Comparison of ENCODE assay signal across 7 cellular contexts in genomic region chr10:103969436-103969835, GRCh38. TPM values are rescaled to one million over a fixed set of nuclear protein-coding genes. Genes with fewer than 3 reads are reported as not detected.
DNase-seq lines count a peak whose midpoint lies in the region; ATAC-seq and TF ChIP-seq lines count a peak whose summit lies in the region.

No MANE protein-coding gene starts in this region.

- H3K27ac ChIP-seq in VCaP, result peak overlapping the region; percentile 94; the same call in 1 of the 2 replicates
- peak overlapping the region in 3 of 4 donors; percentile 19 to 99 (median 51) for H3K27ac ChIP-seq in gastroesophageal sphincter
- peak overlapping the region in 6 of 8 donors; percentile 15 to 99 (median 98) for H3K27ac ChIP-seq in spleen

- H3K4me3 ChIP-seq in HAP-1 (peak overlapping the region; percentile 60), gastroesophageal sphincter (peak overlapping the region; percentile 83 to 87), spleen (peak overlapping the region; percentile 10 to 94 (median 73))

- H3K4me1 ChIP-seq in HAP-1, result peaks cover 10% of the 10 kb centered on the region
- peaks cover 0 to 66% (median 3%) of the 10 kb centered on the region in 3 donors for H3K4me1 ChIP-seq in gastroesophageal sphincter
- peaks cover 31 to 76% (median 53%) of the 10 kb centered on the region in 6 donors for H3K4me1 ChIP-seq in spleen

- H3K27me3 ChIP-seq in HAP-1 (ENCODE audit: low read depth) (no peaks in the 10 kb centered on the region), gastroesophageal sphincter (no peaks in the 10 kb centered on the region), spleen (replicated peaks in 1 of 7) (no peaks in the 10 kb centered on the region)

- TF ChIP-seq EP300 in gastroesophageal sphincter (IDR thresholded peaks at IDR 0.05), result no peak

- H3K9me3 ChIP-seq in HAP-1 (no peaks in the 10 kb centered on the region), gastroesophageal sphincter (no peaks in the 10 kb centered on the region), spleen (no peaks in the 10 kb centered on the region)

- in situ Hi-C loops in HAP-1 (cut with MboI; ENCODE audit: low sequenced_read_pairs), result loop anchor here (10.0 kb wide), 1 partner anchor 155 kb away; the partner anchor contains the start of gene SFR1

- intact Hi-C loops in spleen (cut with DNase I; ENCODE audit: low total_unique reads), result loop anchor here (10.0 kb wide), 1 partner anchor 155 kb away; the partner anchor contains the start of gene SFR1

- WGBS in gastroesophageal sphincter (ENCODE audit: low coverage in 1 of 2), 2 donors, result 2 to 6% methylated on average over 4 of the region's 4 CpGs
- 15 to 27% (median 25%) methylated on average over 4 of the region's 4 CpGs for WGBS in spleen, 5 donors

- DNase-seq in HAP-1 (ENCODE audit: low spot score in 2 of 2), result no peak
- DNase-seq in spleen, result no peak
- no peak for DNase-seq in ecto neural progenitor cell (ENCODE audit: low spot score)

- H3K36me3 ChIP-seq in HAP-1 (replicated peaks) (no peaks in the 10 kb centered on the region), gastroesophageal sphincter (no peaks in the 10 kb centered on the region), spleen (peaks cover 0 to 3% (median 0%) of the 10 kb centered on the region in 6 donors)

- no peak for TF ChIP-seq CTCF in VCaP (conservative IDR thresholded peaks at IDR 0.05)
- TF ChIP-seq CTCF in gastroesophageal sphincter (IDR thresholded peaks at IDR 0.05), result no peak
- no peak for TF ChIP-seq CTCF in spleen (IDR thresholded peaks at IDR 0.05 in 8 of 11, conservative IDR thresholded peaks at IDR 0.05 in 3 of 11)

- no peak for ATAC-seq in gastroesophageal sphincter
- no peak for ATAC-seq in GM18519 (IDR thresholded peaks at IDR 0.05; ENCODE audit: low FRiP score, unreplicated experiment)
- ATAC-seq in GM21381 (IDR thresholded peaks at IDR 0.05; ENCODE audit: unreplicated experiment), result no peak

- TF ChIP-seq POLR2A in gastroesophageal sphincter (IDR thresholded peaks at IDR 0.05), result no peak
- TF ChIP-seq POLR2A in spleen (IDR thresholded peaks at IDR 0.05), result no peak

RNA-seq across cellular contexts. Expression of gene SLK, which starts 2.5 kb away (rescaled TPM):
- total RNA-seq in gastroesophageal sphincter, result 100 to 1,000 TPM in 2 of 4 donors, 10 to 100 TPM in 2; 75.0 to 119 (median 107) TPM
- 10 to 100 TPM; 28.9 to 47.4 (median 39.0) TPM for total RNA-seq in spleen
- 1 to 10 TPM; 5.6 to 9.1 (median 5.8) TPM for polyA plus RNA-seq in spleen

RNA-seq across cellular contexts. Expression of gene STN1, which starts 51.5 kb away (rescaled TPM):
- total RNA-seq in gastroesophageal sphincter (10 to 100 TPM; 17.1 to 31.6 (median 29.6) TPM), spleen (10 to 100 TPM; 18.6 to 27.7 (median 24.1) TPM)
- polyA plus RNA-seq in spleen, result 10 to 100 TPM; 14.2 to 18.1 (median 15.1) TPM
